Comparison of ENCODE assay signal across 1 cellular context in the genomic region with DNA sequence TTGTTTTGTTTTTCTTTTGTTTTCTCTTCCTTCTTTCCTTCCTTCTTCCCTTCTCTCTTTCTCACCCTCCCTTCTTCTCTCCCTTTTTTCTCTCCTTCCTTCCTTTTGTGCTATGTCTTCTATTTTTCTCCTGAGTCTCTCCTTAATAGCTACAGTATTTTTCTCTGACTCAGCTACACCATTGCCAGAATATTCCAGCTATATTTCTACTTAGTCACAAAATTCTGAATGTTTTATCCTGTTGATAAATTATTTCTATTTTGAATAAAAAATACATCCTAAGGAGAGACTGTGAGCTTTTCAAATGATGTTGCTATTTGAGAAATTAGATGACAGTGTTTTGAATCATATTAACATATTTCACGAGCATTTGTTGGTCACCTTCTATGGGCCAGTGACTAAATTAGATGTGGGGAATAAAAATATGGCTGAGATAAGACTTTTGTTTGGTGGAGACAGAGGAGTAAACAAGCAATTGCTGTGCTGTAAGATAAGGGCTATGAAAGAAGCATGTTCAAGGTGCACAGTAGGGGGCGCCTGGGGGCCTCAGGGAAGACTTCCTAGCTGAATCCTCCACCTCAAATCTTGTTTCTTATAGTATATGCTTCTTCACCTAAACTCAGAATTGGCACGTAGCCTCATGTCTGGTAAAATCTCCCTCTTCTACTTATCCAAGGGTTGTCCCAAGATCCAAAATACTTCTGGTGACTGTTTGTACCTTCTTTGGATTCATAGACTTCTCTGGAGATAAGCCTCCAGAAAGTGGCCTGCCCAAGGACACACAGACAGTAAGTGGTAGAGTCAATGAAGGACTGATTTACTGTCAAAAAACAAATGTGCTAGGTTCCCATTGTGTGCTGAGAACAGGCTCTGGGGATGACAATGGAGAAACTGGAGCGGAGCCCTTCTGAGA.
TF ChIP-seq lines count a peak whose summit lies in the region.

No MANE protein-coding gene starts in this region.

TF ChIP-seq in GM23338, 12 proteins besides CTCF, POLR2A, EP300 and RAD21 (continued from another document):
- TF ChIP-seq, protein P1, sequence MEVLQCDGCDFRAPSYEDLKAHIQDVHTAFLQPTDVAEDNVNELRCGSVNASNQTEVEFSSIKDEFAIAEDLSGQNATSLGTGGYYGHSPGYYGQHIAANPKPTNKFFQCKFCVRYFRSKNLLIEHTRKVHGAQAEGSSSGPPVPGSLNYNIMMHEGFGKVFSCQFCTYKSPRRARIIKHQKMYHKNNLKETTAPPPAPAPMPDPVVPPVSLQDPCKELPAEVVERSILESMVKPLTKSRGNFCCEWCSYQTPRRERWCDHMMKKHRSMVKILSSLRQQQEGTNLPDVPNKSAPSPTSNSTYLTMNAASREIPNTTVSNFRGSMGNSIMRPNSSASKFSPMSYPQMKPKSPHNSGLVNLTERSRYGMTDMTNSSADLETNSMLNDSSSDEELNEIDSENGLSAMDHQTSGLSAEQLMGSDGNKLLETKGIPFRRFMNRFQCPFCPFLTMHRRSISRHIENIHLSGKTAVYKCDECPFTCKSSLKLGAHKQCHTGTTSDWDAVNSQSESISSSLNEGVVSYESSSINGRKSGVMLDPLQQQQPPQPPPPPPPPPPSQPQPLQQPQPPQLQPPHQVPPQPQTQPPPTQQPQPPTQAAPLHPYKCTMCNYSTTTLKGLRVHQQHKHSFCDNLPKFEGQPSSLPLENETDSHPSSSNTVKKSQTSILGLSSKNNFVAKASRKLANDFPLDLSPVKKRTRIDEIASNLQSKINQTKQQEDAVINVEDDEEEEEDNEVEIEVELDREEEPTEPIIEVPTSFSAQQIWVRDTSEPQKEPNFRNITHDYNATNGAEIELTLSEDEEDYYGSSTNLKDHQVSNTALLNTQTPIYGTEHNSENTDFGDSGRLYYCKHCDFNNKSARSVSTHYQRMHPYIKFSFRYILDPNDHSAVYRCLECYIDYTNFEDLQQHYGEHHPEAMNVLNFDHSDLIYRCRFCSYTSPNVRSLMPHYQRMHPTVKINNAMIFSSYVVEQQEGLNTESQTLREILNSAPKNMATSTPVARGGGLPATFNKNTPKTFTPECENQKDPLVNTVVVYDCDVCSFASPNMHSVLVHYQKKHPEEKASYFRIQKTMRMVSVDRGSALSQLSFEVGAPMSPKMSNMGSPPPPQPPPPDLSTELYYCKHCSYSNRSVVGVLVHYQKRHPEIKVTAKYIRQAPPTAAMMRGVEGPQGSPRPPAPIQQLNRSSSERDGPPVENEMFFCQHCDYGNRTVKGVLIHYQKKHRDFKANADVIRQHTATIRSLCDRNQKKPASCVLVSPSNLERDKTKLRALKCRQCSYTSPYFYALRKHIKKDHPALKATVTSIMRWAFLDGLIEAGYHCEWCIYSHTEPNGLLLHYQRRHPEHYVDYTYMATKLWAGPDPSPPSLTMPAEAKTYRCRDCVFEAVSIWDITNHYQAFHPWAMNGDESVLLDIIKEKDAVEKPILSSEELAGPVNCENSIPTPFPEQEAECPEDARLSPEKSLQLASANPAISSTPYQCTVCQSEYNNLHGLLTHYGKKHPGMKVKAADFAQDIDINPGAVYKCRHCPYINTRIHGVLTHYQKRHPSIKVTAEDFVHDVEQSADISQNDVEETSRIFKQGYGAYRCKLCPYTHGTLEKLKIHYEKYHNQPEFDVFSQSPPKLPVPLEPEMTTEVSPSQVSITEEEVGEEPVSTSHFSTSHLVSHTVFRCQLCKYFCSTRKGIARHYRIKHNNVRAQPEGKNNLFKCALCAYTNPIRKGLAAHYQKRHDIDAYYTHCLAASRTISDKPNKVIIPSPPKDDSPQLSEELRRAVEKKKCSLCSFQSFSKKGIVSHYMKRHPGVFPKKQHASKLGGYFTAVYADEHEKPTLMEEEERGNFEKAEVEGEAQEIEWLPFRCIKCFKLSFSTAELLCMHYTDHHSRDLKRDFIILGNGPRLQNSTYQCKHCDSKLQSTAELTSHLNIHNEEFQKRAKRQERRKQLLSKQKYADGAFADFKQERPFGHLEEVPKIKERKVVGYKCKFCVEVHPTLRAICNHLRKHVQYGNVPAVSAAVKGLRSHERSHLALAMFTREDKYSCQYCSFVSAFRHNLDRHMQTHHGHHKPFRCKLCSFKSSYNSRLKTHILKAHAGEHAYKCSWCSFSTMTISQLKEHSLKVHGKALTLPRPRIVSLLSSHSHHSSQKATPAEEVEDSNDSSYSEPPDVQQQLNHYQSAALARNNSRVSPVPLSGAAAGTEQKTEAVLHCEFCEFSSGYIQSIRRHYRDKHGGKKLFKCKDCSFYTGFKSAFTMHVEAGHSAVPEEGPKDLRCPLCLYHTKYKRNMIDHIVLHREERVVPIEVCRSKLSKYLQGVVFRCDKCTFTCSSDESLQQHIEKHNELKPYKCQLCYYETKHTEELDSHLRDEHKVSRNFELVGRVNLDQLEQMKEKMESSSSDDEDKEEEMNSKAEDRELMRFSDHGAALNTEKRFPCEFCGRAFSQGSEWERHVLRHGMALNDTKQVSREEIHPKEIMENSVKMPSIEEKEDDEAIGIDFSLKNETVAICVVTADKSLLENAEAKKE (CRISPR knock-in tag; IDR thresholded peaks at IDR 0.05) = no peak
